In genomic region chr11:77009533-77010160, GRCh38 we compare ENCODE assay signal across 10 cellular contexts. TPM values are rescaled to one million over a fixed set of nuclear protein-coding genes. Genes with fewer than 3 reads are reported as not detected.
"Had no signal": no experiment of that assay in that cellular context is flagged by ENCODE, and none has a peak within 500 bp of the region (broad histone marks: within the 10 kb centered on the region; RNA-seq: fewer than 3 reads in every experiment).

No MANE protein-coding gene starts in this region.

- H3K4me1 ChIP-seq: HAP-1 had no signal

- H3K36me3 ChIP-seq: HAP-1 had no signal

- H3K9ac ChIP-seq: GM23248 had no signal

- H3K4me3 ChIP-seq: GM23248, HAP-1 had no signal

- H3K27ac ChIP-seq: GM23248, HL-60 had no signal

- DNase-seq: GM23248, GOT3, H7, HFFc6, IMR-90 had no signal

- H2AFZ ChIP-seq: GM23248 had no signal

- H3K9me3 ChIP-seq: HAP-1 had no signal

- ATAC-seq: HCT116 had no signal

RNA-seq across cellular contexts. Expression of gene B3GNT6, which starts 24.6 kb away (rescaled TPM):
- total RNA-seq: GM23248, H4, H7, HFFc6, HT1080, IMR-90 had no signal
- polyA plus RNA-seq: GM23248 had no signal
